1 cellular context compared by ENCODE assay signal in genomic region chr11:12701815-12702214, GRCh38.
TF ChIP-seq lines count a peak whose summit lies in the region.

No MANE protein-coding gene starts in this region.

TF ChIP-seq in SK-N-SH treated with all-trans-retinoic acid at 6 μM for 48 hours, 23 proteins besides CTCF, POLR2A, EP300 and RAD21 (continued from another document):
- TF ChIP-seq, protein P1, sequence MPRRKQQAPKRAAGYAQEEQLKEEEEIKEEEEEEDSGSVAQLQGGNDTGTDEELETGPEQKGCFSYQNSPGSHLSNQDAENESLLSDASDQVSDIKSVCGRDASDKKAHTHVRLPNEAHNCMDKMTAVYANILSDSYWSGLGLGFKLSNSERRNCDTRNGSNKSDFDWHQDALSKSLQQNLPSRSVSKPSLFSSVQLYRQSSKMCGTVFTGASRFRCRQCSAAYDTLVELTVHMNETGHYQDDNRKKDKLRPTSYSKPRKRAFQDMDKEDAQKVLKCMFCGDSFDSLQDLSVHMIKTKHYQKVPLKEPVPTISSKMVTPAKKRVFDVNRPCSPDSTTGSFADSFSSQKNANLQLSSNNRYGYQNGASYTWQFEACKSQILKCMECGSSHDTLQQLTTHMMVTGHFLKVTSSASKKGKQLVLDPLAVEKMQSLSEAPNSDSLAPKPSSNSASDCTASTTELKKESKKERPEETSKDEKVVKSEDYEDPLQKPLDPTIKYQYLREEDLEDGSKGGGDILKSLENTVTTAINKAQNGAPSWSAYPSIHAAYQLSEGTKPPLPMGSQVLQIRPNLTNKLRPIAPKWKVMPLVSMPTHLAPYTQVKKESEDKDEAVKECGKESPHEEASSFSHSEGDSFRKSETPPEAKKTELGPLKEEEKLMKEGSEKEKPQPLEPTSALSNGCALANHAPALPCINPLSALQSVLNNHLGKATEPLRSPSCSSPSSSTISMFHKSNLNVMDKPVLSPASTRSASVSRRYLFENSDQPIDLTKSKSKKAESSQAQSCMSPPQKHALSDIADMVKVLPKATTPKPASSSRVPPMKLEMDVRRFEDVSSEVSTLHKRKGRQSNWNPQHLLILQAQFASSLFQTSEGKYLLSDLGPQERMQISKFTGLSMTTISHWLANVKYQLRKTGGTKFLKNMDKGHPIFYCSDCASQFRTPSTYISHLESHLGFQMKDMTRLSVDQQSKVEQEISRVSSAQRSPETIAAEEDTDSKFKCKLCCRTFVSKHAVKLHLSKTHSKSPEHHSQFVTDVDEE (CRISPR knock-in tag; IDR thresholded peaks at IDR 0.05) = no peak
